14 cellular contexts compared by ENCODE assay signal in the genomic region with DNA sequence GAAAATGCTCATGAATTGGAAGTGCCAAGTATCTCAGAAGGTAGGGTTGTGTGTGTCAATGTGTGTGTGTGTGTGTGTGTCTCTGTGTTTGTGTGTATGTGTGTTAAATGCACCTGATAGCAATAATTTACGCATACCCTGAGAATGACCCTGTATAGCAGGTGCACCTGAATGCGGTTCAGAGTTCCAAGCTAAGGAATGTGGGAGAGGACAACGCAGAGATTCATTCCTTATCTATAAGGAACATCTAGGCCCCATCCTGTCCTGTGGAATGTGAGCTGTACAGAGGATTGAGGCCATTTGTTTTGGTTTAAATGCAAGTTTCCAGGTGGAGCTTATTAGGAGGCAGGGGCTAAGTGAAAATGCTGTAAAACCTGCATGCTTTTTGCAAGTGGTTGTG. TPM values are rescaled to one million over a fixed set of nuclear protein-coding genes. Genes with fewer than 3 reads are reported as not detected.
A peak's percentile ranks its signal among the peaks of the same experiment; 100 is the strongest.
DNase-seq lines count a peak whose midpoint lies in the region; ATAC-seq and TF ChIP-seq lines count a peak whose summit lies in the region.
"Had no signal": no experiment of that assay in that cellular context is flagged by ENCODE, and none has a peak within 500 bp of the region (broad histone marks: within the 10 kb centered on the region; RNA-seq: fewer than 3 reads in every experiment).

No MANE protein-coding gene starts in this region.

- no peak for ATAC-seq in stimulated activated naive CD8-positive, alpha-beta T cell treated with anti-CD3 and anti-CD28 coated beads, Interleukin-15, Interleukin-2, amounts not matched to agents 100 U/mL and 50 U/mL, for 24 hours
- ATAC-seq in HG03175 (IDR thresholded peaks at IDR 0.05; ENCODE audit: unreplicated experiment) = no peak
- ATAC-seq in GM19351 (IDR thresholded peaks at IDR 0.05; ENCODE audit: unreplicated experiment) = no peak
- no peak for ATAC-seq in GM19328 (IDR thresholded peaks at IDR 0.05; ENCODE audit: unreplicated experiment)
- ATAC-seq in omental fat pad (ENCODE audit: low FRiP score) = no peak

- H3K9me3 Mint-ChIP-seq in stimulated activated naive CD8-positive, alpha-beta T cell treated with anti-CD3 and anti-CD28 coated beads, Interleukin-15, Interleukin-2, amounts not matched to agents 100 ng/mL and 50 ng/mL, for 24 hours = peaks cover 23% of the 10 kb centered on the region

- H3K27me3 Mint-ChIP-seq in stimulated activated naive CD8-positive, alpha-beta T cell treated with anti-CD3 and anti-CD28 coated beads, Interleukin-15, Interleukin-2, amounts not matched to agents 100 ng/mL and 50 ng/mL, for 24 hours = no peaks in the 10 kb centered on the region

- peak overlapping the region; percentile 6 for H3K4me3 Mint-ChIP-seq in stimulated activated naive CD8-positive, alpha-beta T cell treated with anti-CD3 and anti-CD28 coated beads, Interleukin-15, Interleukin-2, amounts not matched to agents 100 ng/mL and 50 ng/mL, for 24 hours
- H3K4me3 Mint-ChIP-seq: B cell had no signal

- H3K27ac ChIP-seq in VCaP = peak overlapping the region; percentile 32; the same call in 1 of the 2 replicates
- H3K27ac ChIP-seq: tibial artery had no signal

- no peak for TF ChIP-seq CTCF in VCaP (conservative IDR thresholded peaks at IDR 0.05)
- TF ChIP-seq CTCF in omental fat pad (IDR thresholded peaks at IDR 0.05) = no peak

- no peak for DNase-seq in stimulated activated naive CD8-positive, alpha-beta T cell treated with anti-CD3 and anti-CD28 coated beads, Interleukin-15, Interleukin-2, amounts not matched to agents 100 U/mL and 50 U/mL, for 24 hours
- DNase-seq in kidney tubule cell (ENCODE audit: low spot score) (peak; percentile 20), omental fat pad (ENCODE audit: low spot score) (no peak)
- DNase-seq: activated T-cell treated with anti-CD3 and anti-CD28 coated beads, Interleukin-2, amount 50 U/mL, for 4 hours; NCI-H1092 treated with DMSO at 0.1 percent for 48 hours; NCI-H226; tibial artery had no signal

- peaks cover 23% of the 10 kb centered on the region for H3K36me3 Mint-ChIP-seq in stimulated activated naive CD8-positive, alpha-beta T cell treated with anti-CD3 and anti-CD28 coated beads, Interleukin-15, Interleukin-2, amounts not matched to agents 100 ng/mL and 50 ng/mL, for 24 hours (ENCODE audit: low read depth)

- peaks cover 70% of the 10 kb centered on the region for H3K4me1 Mint-ChIP-seq in stimulated activated naive CD8-positive, alpha-beta T cell treated with anti-CD3 and anti-CD28 coated beads, Interleukin-15, Interleukin-2, amounts not matched to agents 100 ng/mL and 50 ng/mL, for 24 hours (ENCODE audit: low read depth)

- H3K27ac Mint-ChIP-seq in stimulated activated naive CD8-positive, alpha-beta T cell treated with anti-CD3 and anti-CD28 coated beads, Interleukin-15, Interleukin-2, amounts not matched to agents 100 ng/mL and 50 ng/mL, for 24 hours = peak overlapping the region; percentile 95
- H3K27ac Mint-ChIP-seq: B cell, IgD-negative memory B cell had no signal

RNA-seq across cellular contexts. Expression of a gene that starts 49.1 kb away (rescaled TPM):
- 10 to 100 TPM in 3 of 4 donors, 1 to 10 TPM in 1; 9.5 to 40.5 (median 15.6) TPM for total RNA-seq in omental fat pad
